ENCODE assay signal across 8 cellular contexts in genomic region chr1:12477301-12477700, GRCh38.
DNase-seq lines count a peak whose midpoint lies in the region; TF ChIP-seq lines count a peak whose summit lies in the region.

No MANE protein-coding gene starts in this region.

- peaks cover 72 to 79% of the 10 kb centered on the region in 2 donors for H3K4me1 ChIP-seq in mucosa of rectum (ENCODE audit: control insufficient read depth in 2 of 2, insufficient read depth in 2 of 2, low read length in 2 of 2)
- H3K4me1 ChIP-seq in thyroid gland = peaks cover 61 to 90% of the 10 kb centered on the region in 2 donors

- H3K4me1 Mint-ChIP-seq in activated naive CD4-positive, alpha-beta T cell treated with anti-CD3 and anti-CD28 coated beads for 36 hours (ENCODE audit: low read depth) = peaks cover 98% of the 10 kb centered on the region
- H3K4me1 Mint-ChIP-seq in activated naive CD8-positive, alpha-beta T cell treated with anti-CD3 and anti-CD28 coated beads for 36 hours = peaks cover 99% of the 10 kb centered on the region

- no peak for DNase-seq in activated naive CD4-positive, alpha-beta T cell treated with anti-CD3 and anti-CD28 coated beads for 36 hours
- no peak for DNase-seq in activated naive CD4-positive, alpha-beta T cell treated with anti-CD3 and anti-CD28 coated beads, Interleukin-2, amount 50 U/mL, for 16 hours
- no peak for DNase-seq in activated naive CD8-positive, alpha-beta T cell treated with anti-CD3 and anti-CD28 coated beads for 36 hours
- DNase-seq in thyroid gland (no peak), substantia nigra (lab: John Stamatoyannopoulos, UW) (no peak), epidermal melanocyte (ENCODE audit: insufficient read length, low spot score) (no peak), retina (no peak)

- peaks cover 6% of the 10 kb centered on the region for H3K36me3 Mint-ChIP-seq in activated naive CD4-positive, alpha-beta T cell treated with anti-CD3 and anti-CD28 coated beads for 36 hours (ENCODE audit: low read depth)
- peaks cover 74% of the 10 kb centered on the region for H3K36me3 Mint-ChIP-seq in activated naive CD8-positive, alpha-beta T cell treated with anti-CD3 and anti-CD28 coated beads for 36 hours

- H3K4me3 Mint-ChIP-seq in activated naive CD4-positive, alpha-beta T cell treated with anti-CD3 and anti-CD28 coated beads for 36 hours = no peak overlapping the region
- H3K4me3 Mint-ChIP-seq in activated naive CD8-positive, alpha-beta T cell treated with anti-CD3 and anti-CD28 coated beads for 36 hours = no peak overlapping the region

- intact Hi-C loops in activated naive CD4-positive, alpha-beta T cell treated with anti-CD3 and anti-CD28 coated beads for 36 hours (cut with micrococcal nuclease) = loop anchor here (10.0 kb wide), 1 partner anchor 412 kb away; the partner anchor contains the start of gene TNFRSF8
- intact Hi-C loops in thyroid gland (cut with DNase I) = no loop called here

- H3K9me3 Mint-ChIP-seq in activated naive CD4-positive, alpha-beta T cell treated with anti-CD3 and anti-CD28 coated beads for 36 hours = no peaks in the 10 kb centered on the region
- H3K9me3 Mint-ChIP-seq in activated naive CD8-positive, alpha-beta T cell treated with anti-CD3 and anti-CD28 coated beads for 36 hours = peaks cover 8% of the 10 kb centered on the region

- H3K27ac ChIP-seq in mucosa of rectum (ENCODE audit: low read depth in 2 of 2, low read length in 2 of 2) = peak overlapping the region; percentile 92 to 93
- peak overlapping the region; percentile 65 to 86 (median 75) for H3K27ac ChIP-seq in thyroid gland
- H3K27ac ChIP-seq in substantia nigra (ENCODE audit: low read depth, low read length, poor library complexity, severe bottlenecking) = no peak overlapping the region

- TF ChIP-seq CTCF in thyroid gland (IDR thresholded peaks at IDR 0.05) = no peak

- H3K4me3 ChIP-seq in mucosa of rectum (ENCODE audit: low read length in 2 of 2) (no peak overlapping the region), thyroid gland (replicated peaks in 1 of 3) (no peak overlapping the region)

- H3K27ac Mint-ChIP-seq in activated naive CD4-positive, alpha-beta T cell treated with anti-CD3 and anti-CD28 coated beads for 36 hours = peak overlapping the region; percentile 48
- H3K27ac Mint-ChIP-seq in activated naive CD8-positive, alpha-beta T cell treated with anti-CD3 and anti-CD28 coated beads for 36 hours = peak overlapping the region; percentile 97

- CTCF ChIA-PET in activated naive CD4-positive, alpha-beta T cell treated with anti-CD3 and anti-CD28 coated beads for 36 hours (lab: Charles Lee) = interaction anchor here (0.6 to 1.8 kb wide), 2 partner anchors 33 to 206 kb away, joined by 3 to 6 read pairs; no protein-coding TSS in a partner anchor

- H3K36me3 ChIP-seq in mucosa of rectum (ENCODE audit: control insufficient read depth in 2 of 2, insufficient read depth in 2 of 2, low read length in 2 of 2) = peaks cover 0 to 4% of the 10 kb centered on the region in 2 donors
- H3K36me3 ChIP-seq in thyroid gland = no peaks in the 10 kb centered on the region

- 97% methylated on average over 6 of the region's 6 CpGs for WGBS in thyroid gland, 2 donors

- TF ChIP-seq POLR2A in thyroid gland (IDR thresholded peaks at IDR 0.05) = no peak

- H3K27me3 Mint-ChIP-seq in activated naive CD4-positive, alpha-beta T cell treated with anti-CD3 and anti-CD28 coated beads for 36 hours (ENCODE audit: low read depth) = no peaks in the 10 kb centered on the region
- H3K27me3 Mint-ChIP-seq in activated naive CD8-positive, alpha-beta T cell treated with anti-CD3 and anti-CD28 coated beads for 36 hours = no peaks in the 10 kb centered on the region

- peak overlapping the region; percentile 18 to 20 for H3K9ac ChIP-seq in mucosa of rectum (ENCODE audit: low read depth in 1 of 2, low read length in 2 of 2)

- peaks cover 0 to 2% of the 10 kb centered on the region in 2 donors for H3K9me3 ChIP-seq in mucosa of rectum (ENCODE audit: control insufficient read depth in 2 of 2, low read length in 2 of 2)
- H3K9me3 ChIP-seq in thyroid gland = no peaks in the 10 kb centered on the region

- H3K27me3 ChIP-seq in mucosa of rectum (ENCODE audit: control insufficient read depth in 2 of 2, insufficient read depth in 2 of 2, low read length in 2 of 2) (no peaks in the 10 kb centered on the region), thyroid gland (no peaks in the 10 kb centered on the region)
